38 cellular contexts compared by ENCODE assay signal in the genomic region with DNA sequence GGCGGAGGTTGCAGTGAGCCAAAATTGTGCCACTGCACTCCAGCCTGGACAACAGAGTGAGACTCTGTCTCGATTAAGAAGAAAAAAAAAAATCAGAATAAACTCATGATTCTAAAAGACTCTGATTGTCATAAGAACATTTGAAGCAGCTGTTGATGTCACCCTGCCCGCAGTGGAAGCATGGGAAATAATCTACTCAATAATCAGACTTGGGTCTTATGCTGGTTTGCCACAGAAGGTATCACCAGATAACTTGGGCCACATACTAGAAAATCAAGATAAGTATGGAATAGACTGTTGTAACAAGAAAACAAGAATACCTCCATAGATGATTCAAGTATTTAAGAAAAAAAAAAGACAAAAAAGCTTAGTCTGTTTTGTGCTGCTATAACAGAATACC. TPM values are rescaled to one million over a fixed set of nuclear protein-coding genes. Genes with fewer than 3 reads are reported as not detected.
"Had no signal": no experiment of that assay in that cellular context is flagged by ENCODE, and none has a peak within 500 bp of the region (broad histone marks: within the 10 kb centered on the region; RNA-seq: fewer than 3 reads in every experiment).

No MANE protein-coding gene starts in this region.

- H3K4me3 ChIP-seq: adrenal gland, ascending aorta, body of pancreas, breast epithelium, cardiac muscle cell had no signal

- H3K36me3 ChIP-seq: adrenal gland, ascending aorta, brain microvascular endothelial cell, breast epithelium, cardiac muscle cell had no signal

- FAIRE-seq: astrocyte, bronchial epithelial cell had no signal

- H3K9me3 ChIP-seq: adrenal gland, ascending aorta, body of pancreas, breast epithelium had no signal

- ATAC-seq: activated naive CD4-positive, alpha-beta T cell treated with anti-CD3 and anti-CD28 coated beads, Interleukin-2, amount 50 U/mL, for 72 hours; activated naive CD8-positive, alpha-beta T cell treated with anti-CD3 and anti-CD28 coated beads, Interleukin-2, amount 50 U/mL, for 24 hours; activated T-cell treated with anti-CD3 and anti-CD28 coated beads, Interleukin-2, amount 50 U/mL, for 4 hours; activated T-cell treated with anti-CD3 and anti-CD28 coated beads, Interleukin-2, amount 50 U/mL, for 72 hours; activated T-helper 17 cell treated with anti-CD3 and anti-CD28 coated beads, Interleukin-2, amount 50 U/mL, for 72 hours; body of pancreas had no signal

- H3K27me3 ChIP-seq: adrenal gland, ascending aorta, body of pancreas, brain microvascular endothelial cell, breast epithelium, cardiac muscle cell had no signal

- DNase-seq: activated effector memory CD4-positive, alpha-beta T cell treated with anti-CD3 and anti-CD28 coated beads, Interleukin-2, amount 50 U/mL, for 16 hours; activated effector memory CD4-positive, alpha-beta T cell treated with Interleukin-2 at 50 U/mL for 16 hours; activated gamma-delta T cell; activated gamma-delta T cell treated with Interleukin-2 at 50 U/mL for 16 hours; activated naive CD4-positive, alpha-beta T cell; activated naive CD4-positive, alpha-beta T cell treated with anti-CD3 and anti-CD28 coated beads for 36 hours; activated naive CD4-positive, alpha-beta T cell treated with anti-CD3 and anti-CD28 coated beads, Interleukin-2, amount 10 ng/mL, durations not matched to agents 7 days and 5 days; activated naive CD4-positive, alpha-beta T cell treated with anti-CD3 and anti-CD28 coated beads, Interleukin-2, amount 50 U/mL, for 16 hours; activated naive CD4-positive, alpha-beta T cell treated with Interleukin-2 at 50 U/mL for 16 hours; activated naive CD8-positive, alpha-beta T cell treated with anti-CD3 and anti-CD28 coated beads for 36 hours; activated naive CD8-positive, alpha-beta T cell treated with anti-CD3 and anti-CD28 coated beads, Interleukin-2, amount 10 ng/mL, durations not matched to agents 7 days and 5 days; activated naive CD8-positive, alpha-beta T cell treated with anti-CD3 and anti-CD28 coated beads, Interleukin-2, amount 50 U/mL, for 24 hours; activated T-cell treated with anti-CD3 and anti-CD28 coated beads, Interleukin-2, amount 50 U/mL, for 1 hour; activated T-cell treated with anti-CD3 and anti-CD28 coated beads, Interleukin-2, amount 50 U/mL, for 24 hours; activated T-cell treated with anti-CD3 and anti-CD28 coated beads, Interleukin-2, amount 50 U/mL, for 4 hours; activated T-cell treated with anti-CD3 and anti-CD28 coated beads, Interleukin-2, amount 50 U/mL, for 48 hours; activated T-cell treated with anti-CD3 and anti-CD28 coated beads, Interleukin-2, amount 50 U/mL, for 72 hours; adrenal gland; amniotic stem cell; amygdala; anterior cingulate cortex; aorta; body of pancreas; brain microvascular endothelial cell; caudate nucleus; central memory CD4-positive, alpha-beta T cell; cerebellar nuclear complex had no signal

- H3K27ac ChIP-seq: adrenal gland, ascending aorta, body of pancreas, brain microvascular endothelial cell, breast epithelium, cardiac muscle cell had no signal

RNA-seq across cellular contexts. Expression of a gene that starts 52.5 kb away (rescaled TPM):
- total RNA-seq: activated naive CD4-positive, alpha-beta T cell treated with anti-CD3 and anti-CD28 coated beads for 36 hours; activated naive CD4-positive, alpha-beta T cell treated with anti-CD3 and anti-CD28 coated beads, Interleukin-2, amount 50 U/mL, for 72 hours; activated naive CD8-positive, alpha-beta T cell treated with anti-CD3 and anti-CD28 coated beads, Interleukin-2, amount 10 ng/mL, durations not matched to agents 7 days and 5 days; activated T-cell treated with anti-CD3 and anti-CD28 coated beads, Interleukin-2, amount 50 U/mL, for 4 hours; activated T-cell treated with anti-CD3 and anti-CD28 coated beads, Interleukin-2, amount 50 U/mL, for 72 hours; activated T-helper 1 cell treated with anti-CD3 and anti-CD28 coated beads, Interleukin-12 subunit alpha, Interleukin-12 subunit beta, Interleukin-2, Interleukin-4 antibody, amounts not matched to agents 30 ng/mL and 10 ng/mL and 1 ng/mL, durations not matched to agents 14 hours and 24 hours and 36 hours; activated T-helper 17 cell treated with anti-CD3 and anti-CD28 coated beads, Interleukin-2, amount 50 U/mL, for 72 hours; activated T-helper 2 cell treated with anti-CD3 and anti-CD28 coated beads, Interferon-gamma antibody, Interleukin-2, Interleukin-4, amounts not matched to agents 10 μg/mL and 5 μg/mL and 100 μg/mL, durations not matched to agents 14 hours and 24 hours and 36 hours; aorta; ascending aorta; breast epithelium; bronchial epithelial cell; cardiac septum; chondrocyte had no signal
- polyA plus RNA-seq: aorta had no signal
